In the genomic region with DNA sequence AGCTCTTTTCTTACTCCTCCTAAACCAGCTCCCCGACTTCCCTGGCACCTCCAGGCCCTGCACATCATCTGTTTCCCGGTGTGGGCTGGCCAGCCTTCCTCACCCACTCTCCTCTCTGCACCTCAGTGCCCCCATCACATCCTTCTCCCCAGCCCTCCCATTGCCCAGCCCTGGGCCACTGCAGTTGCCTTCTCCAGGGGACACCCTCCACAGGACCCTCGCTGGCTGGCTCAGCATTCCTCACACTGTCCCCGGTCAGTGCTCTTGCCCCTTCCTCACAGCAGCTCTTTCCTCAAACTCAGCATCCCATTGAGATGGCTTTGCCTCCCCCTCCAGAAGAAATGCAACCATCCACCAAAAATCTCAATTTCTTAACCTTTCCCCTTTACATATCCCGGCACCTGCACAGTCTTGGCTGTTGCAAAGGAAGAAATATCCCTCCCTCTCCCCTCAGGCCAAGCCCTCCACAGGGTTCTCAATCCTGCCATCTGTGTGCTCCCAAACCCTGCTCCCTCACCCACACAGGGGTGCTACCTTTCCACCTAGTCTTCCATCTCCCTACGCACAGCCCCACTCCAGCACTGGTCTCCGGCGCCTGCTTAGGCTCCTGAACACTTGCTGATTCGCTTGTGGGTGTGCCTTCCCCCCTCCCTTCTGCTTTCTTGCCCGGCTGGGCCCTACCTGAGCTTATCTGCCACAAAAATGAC, we compare ENCODE assay signal across 23 cellular contexts. TPM values are rescaled to one million over a fixed set of nuclear protein-coding genes. Genes with fewer than 3 reads are reported as not detected.
A peak's percentile ranks its signal among the peaks of the same experiment; 100 is the strongest.
DNase-seq lines count a peak whose midpoint lies in the region; ATAC-seq, FAIRE-seq and TF ChIP-seq lines count a peak whose summit lies in the region.
"Had no signal": no experiment of that assay in that cellular context is flagged by ENCODE, and none has a peak within 500 bp of the region (broad histone marks: within the 10 kb centered on the region; RNA-seq: fewer than 3 reads in every experiment).

No MANE protein-coding gene starts in this region.

- H4K91ac ChIP-seq in H1 (replicated peaks; ENCODE audit: insufficient read length, low read length), result peak overlapping the region; percentile 58

- H3K4me1 ChIP-seq in HUES6 (ENCODE audit: control insufficient read depth, insufficient read depth, low read length) (peaks cover 59% of the 10 kb centered on the region), H1 (replicated peaks in 1 of 4; ENCODE audit: control insufficient read depth in 3 of 4, insufficient read depth in 4 of 4, low read length in 3 of 4) (peaks cover 15 to 30% (median 20%) of the 10 kb centered on the region in 4 experiments; a peak in 6 of 7 replicates), tibial artery (peaks cover 0 to 37% (median 10%) of the 10 kb centered on the region in 4 donors)

- no peak overlapping the region for H4K5ac ChIP-seq in H1 (ENCODE audit: insufficient read length, low read depth, low read length)

- H3K9ac ChIP-seq in HUES6 (ENCODE audit: low read length) (peak overlapping the region; percentile 52), H1 (replicated peaks in 1 of 4; ENCODE audit: extremely low read depth in 1 of 4, low read depth in 3 of 4, low read length in 3 of 4) (no peak overlapping the region; a peak in 1 of 7 replicates)
- H3K9ac ChIP-seq: BLaER1 had no signal

- H3K79me2 ChIP-seq in H1 (ENCODE audit: control insufficient read depth in 1 of 2, insufficient read depth in 2 of 2, low read length in 2 of 2), result no peaks in the 10 kb centered on the region

- peak overlapping the region; percentile 43; the same call in 1 of the 2 replicates for H3K18ac ChIP-seq in H1 (ENCODE audit: extremely low read depth, low read length)

- CTCF ChIA-PET in H1 (lab: Charles Lee; ENCODE audit: partially characterized antibody), result interaction anchor here (0.7 to 2.2 kb wide), 7 partner anchors 11 to 805 kb away, joined by 3 to 8 read pairs (median 3); no protein-coding TSS in a partner anchor

- H3K56ac ChIP-seq in H1 (replicated peaks; ENCODE audit: insufficient read length, low read depth, low read length), result no peak overlapping the region

- peak overlapping the region; percentile 92 for H2BK5ac ChIP-seq in H1 (ENCODE audit: low read depth, low read length)

- 88% methylated on average over 9 of the region's 10 CpGs; no CpG with 5 or more reads in 1 of the 2 experiments for WGBS in H1 (ENCODE audit: extremely low coverage in 1 of 2, insufficient coverage in 1 of 2, insufficient read length in 1 of 2, insufficient replicate concordance in 2 of 2, low coverage in 1 of 2, low lambda C conversion rate in 2 of 2, missing lambda C conversion rate in 1 of 2), 2 experiments

- POLR2A ChIA-PET in H1 (lab: Charles Lee; ENCODE audit: partially characterized antibody), result interaction anchor here (0.7 to 11.1 kb wide), 9 partner anchors 10 to 112 kb away, joined by 3 to 248 read pairs (median 6); partner anchors contain the start of genes RPL27A and TRIM66

- H3K4me3 Mint-ChIP-seq in nephron progenitor cell, result no peak overlapping the region
- H3K4me3 Mint-ChIP-seq in activated T-helper 2 cell treated with anti-CD3 and anti-CD28 coated beads, Interferon-gamma antibody, Interleukin-2, Interleukin-4, amounts not matched to agents 10 μg/mL and 5 μg/mL and 100 μg/mL, durations not matched to agents 14 hours and 24 hours and 36 hours (ENCODE audit: low read depth), result no peak overlapping the region
- H3K4me3 Mint-ChIP-seq: stimulated activated naive CD8-positive, alpha-beta T cell treated with anti-CD3 and anti-CD28 coated beads, Interleukin-15, Interleukin-2, amounts not matched to agents 100 ng/mL and 50 ng/mL, for 24 hours had no signal

- TF ChIP-seq CTCF in H1 (IDR thresholded peaks at IDR 0.05; ENCODE audit: control extremely low read depth in 1 of 3, insufficient read depth in 1 of 3, low read depth in 1 of 3, low read length in 3 of 3) (no peak), nephron progenitor cell (IDR thresholded peaks at IDR 0.05) (no peak), tibial artery (IDR thresholded peaks at IDR 0.05) (no peak)

- H2BK12ac ChIP-seq in H1 (ENCODE audit: low read depth, low read length), result peak overlapping the region; percentile 97

- no peak for FAIRE-seq in H1 (lab: Jason Lieb, UNC)

- H2BK120ac ChIP-seq in H1 (replicated peaks; ENCODE audit: low read depth, low read length), result no peak overlapping the region

- H3K36me3 Mint-ChIP-seq in nephron progenitor cell (ENCODE audit: low read depth), result peaks cover 46% of the 10 kb centered on the region
- peaks cover 4% of the 10 kb centered on the region for H3K36me3 Mint-ChIP-seq in activated T-helper 2 cell treated with anti-CD3 and anti-CD28 coated beads, Interferon-gamma antibody, Interleukin-2, Interleukin-4, amounts not matched to agents 10 μg/mL and 5 μg/mL and 100 μg/mL, durations not matched to agents 14 hours and 24 hours and 36 hours (ENCODE audit: low read depth)

- H3K36me3 ChIP-seq in HUES6 (ENCODE audit: control insufficient read depth, insufficient read depth, low read length) (peaks cover 16% of the 10 kb centered on the region; the same call in 1 of the 2 replicates), H1 (ENCODE audit: control insufficient read depth in 2 of 4, insufficient read depth in 4 of 4, low read length in 3 of 4) (no peaks in the 10 kb centered on the region; a peak in 2 of 8 replicates), tibial artery (peaks cover 29 to 96% (median 61%) of the 10 kb centered on the region in 3 donors)
- H3K36me3 ChIP-seq: BLaER1 had no signal

- H3K14ac ChIP-seq in H1 (ENCODE audit: insufficient read length), result no peak overlapping the region

- TF ChIP-seq RAD21 in H1 (IDR thresholded peaks at IDR 0.05 in 1 of 2, conservative IDR thresholded peaks at IDR 0.05 in 1 of 2; ENCODE audit: low read depth in 2 of 2, low read length in 2 of 2), result no peak

- peak overlapping the region; percentile 55 for H3K4ac ChIP-seq in H1 (replicated peaks; ENCODE audit: insufficient read length, low read depth, low read length)

- no peak overlapping the region for H2AFZ ChIP-seq in H1 (ENCODE audit: low read length)

- no peak overlapping the region for H3K23ac ChIP-seq in H1 (ENCODE audit: insufficient read length)

- no peaks in the 10 kb centered on the region for H4K20me1 ChIP-seq in H1 (replicated peaks in 1 of 2; ENCODE audit: control insufficient read depth in 1 of 2, insufficient read depth in 2 of 2, low read length in 2 of 2)
- H4K20me1 ChIP-seq: BLaER1 had no signal

- TF ChIP-seq POLR2A in H1 (IDR thresholded peaks at IDR 0.05; ENCODE audit: control extremely low read depth in 1 of 2, low read depth in 2 of 2, low read length in 2 of 2), result no peak

- H3K4me3 ChIP-seq in HUES6 (ENCODE audit: low read depth, low read length) (no peak overlapping the region), H1 (ENCODE audit: extremely low read depth in 1 of 4, insufficient read depth in 2 of 4, low read depth in 3 of 4, low read length in 4 of 4) (no peak overlapping the region), tibial artery (no peak overlapping the region)
- H3K4me3 ChIP-seq: BLaER1 had no signal

- no peaks in the 10 kb centered on the region for H3K79me1 ChIP-seq in H1 (ENCODE audit: low read depth, low read length)

- H3K9me3 Mint-ChIP-seq in nephron progenitor cell, result no peaks in the 10 kb centered on the region
- H3K9me3 Mint-ChIP-seq in activated T-helper 2 cell treated with anti-CD3 and anti-CD28 coated beads, Interferon-gamma antibody, Interleukin-2, Interleukin-4, amounts not matched to agents 10 μg/mL and 5 μg/mL and 100 μg/mL, durations not matched to agents 14 hours and 24 hours and 36 hours, result no peaks in the 10 kb centered on the region
- H3K9me3 Mint-ChIP-seq: stimulated activated naive CD8-positive, alpha-beta T cell treated with anti-CD3 and anti-CD28 coated beads, Interleukin-15, Interleukin-2, amounts not matched to agents 100 ng/mL and 50 ng/mL, for 24 hours had no signal

- no peak for ATAC-seq in GM18861 (IDR thresholded peaks at IDR 0.05; ENCODE audit: unreplicated experiment)

- H3K27ac ChIP-seq in HUES6 (ENCODE audit: low read depth, low read length) (peak overlapping the region; percentile 75; the same call in 1 of the 2 replicates), H1 (ENCODE audit: low read depth, low read length) (peak overlapping the region; percentile 23; the same call in 1 of the 2 replicates), tibial artery (peak overlapping the region; percentile 12 to 93)
- H3K27ac ChIP-seq: BLaER1, epithelial cell of prostate, VCaP had no signal

- H3K4me2 ChIP-seq in H1 (ENCODE audit: insufficient read depth in 1 of 2, low read depth in 2 of 2, low read length in 2 of 2), result peak overlapping the region in 1 of 2 experiments; percentile 35; a peak in 1 of 4 replicates
- H3K4me2 ChIP-seq: BLaER1 had no signal

- TF ChIP-seq EP300 in H1 (IDR thresholded peaks at IDR 0.05; ENCODE audit: borderline replicate concordance in 1 of 2, low read depth in 2 of 2, low read length in 2 of 2), result no peak

- no peaks in the 10 kb centered on the region; the same call in 1 of the 2 replicates for H3K23me2 ChIP-seq in H1 (ENCODE audit: low read depth, low read length)

- H3K27me3 ChIP-seq in HUES6 (ENCODE audit: control insufficient read depth, insufficient read depth, low read length) (no peaks in the 10 kb centered on the region), H1 (replicated peaks in 1 of 4; ENCODE audit: control insufficient read depth in 3 of 4, extremely low read depth in 1 of 4, insufficient read depth in 3 of 4, low read length in 3 of 4) (no peaks in the 10 kb centered on the region), tibial artery (no peaks in the 10 kb centered on the region)
- H3K27me3 ChIP-seq: BLaER1 had no signal

- peak overlapping the region; percentile 97 for H2AK5ac ChIP-seq in H1 (ENCODE audit: low read depth, low read length)

- H3K27me3 Mint-ChIP-seq in nephron progenitor cell (ENCODE audit: low read depth, poor library complexity), result no peaks in the 10 kb centered on the region
- no peaks in the 10 kb centered on the region for H3K27me3 Mint-ChIP-seq in activated T-helper 2 cell treated with anti-CD3 and anti-CD28 coated beads, Interferon-gamma antibody, Interleukin-2, Interleukin-4, amounts not matched to agents 10 μg/mL and 5 μg/mL and 100 μg/mL, durations not matched to agents 14 hours and 24 hours and 36 hours (ENCODE audit: low read depth)
- H3K27me3 Mint-ChIP-seq: stimulated activated naive CD8-positive, alpha-beta T cell treated with anti-CD3 and anti-CD28 coated beads, Interleukin-15, Interleukin-2, amounts not matched to agents 100 ng/mL and 50 ng/mL, for 24 hours had no signal

- peak overlapping the region; percentile 76 for H3K27ac Mint-ChIP-seq in nephron progenitor cell
- no peak overlapping the region for H3K27ac Mint-ChIP-seq in activated T-helper 2 cell treated with anti-CD3 and anti-CD28 coated beads, Interferon-gamma antibody, Interleukin-2, Interleukin-4, amounts not matched to agents 10 μg/mL and 5 μg/mL and 100 μg/mL, durations not matched to agents 14 hours and 24 hours and 36 hours
- H3K27ac Mint-ChIP-seq: stimulated activated naive CD8-positive, alpha-beta T cell treated with anti-CD3 and anti-CD28 coated beads, Interleukin-15, Interleukin-2, amounts not matched to agents 100 ng/mL and 50 ng/mL, for 24 hours had no signal

- intact Hi-C loops in tibial artery (cut with DNase I; ENCODE audit: low total_unique reads), result loop anchor here (10.0 kb wide), 1 partner anchor 63 kb away; no protein-coding TSS in a partner anchor
- intact Hi-C loops in activated T-helper 2 cell treated with anti-CD3 and anti-CD28 coated beads, Interferon-gamma antibody, Interleukin-2, Interleukin-4, amounts not matched to agents 10 μg/mL and 5 μg/mL and 100 μg/mL, durations not matched to agents 14 hours and 24 hours and 36 hours (cut with micrococcal nuclease), result no loop called here

- 0 out of 2 replicates have a peak overlapping the region, but pooled peaks have one; percentile 75 for H4K8ac ChIP-seq in H1 (ENCODE audit: extremely low read depth, insufficient read depth, low read length)

- H3K4me1 Mint-ChIP-seq in nephron progenitor cell, result peaks cover 31% of the 10 kb centered on the region
- H3K4me1 Mint-ChIP-seq in activated T-helper 2 cell treated with anti-CD3 and anti-CD28 coated beads, Interferon-gamma antibody, Interleukin-2, Interleukin-4, amounts not matched to agents 10 μg/mL and 5 μg/mL and 100 μg/mL, durations not matched to agents 14 hours and 24 hours and 36 hours (ENCODE audit: low read depth), result no peaks in the 10 kb centered on the region

- H2BK15ac ChIP-seq in H1 (ENCODE audit: low read length), result peak overlapping the region; percentile 99

- no peaks in the 10 kb centered on the region for H3K9me3 ChIP-seq in HUES6 (ENCODE audit: control insufficient read depth, insufficient read depth, low read depth, low read length)
- H3K9me3 ChIP-seq in H1 (ENCODE audit: insufficient read depth in 2 of 2, low read depth in 1 of 2, low read length in 1 of 2), result no peaks in the 10 kb centered on the region
- H3K9me3 ChIP-seq in tibial artery, result no peaks in the 10 kb centered on the region
- H3K9me3 ChIP-seq: BLaER1 had no signal

- H2BK20ac ChIP-seq in H1 (ENCODE audit: low read length), result peak overlapping the region; percentile 90; the same call in 1 of the 2 replicates

- DNase-seq in H1 (ENCODE audit: low read depth in 1 of 2, low spot score in 2 of 2), result no peak
- no peak for DNase-seq in nephron progenitor cell
- no peak for DNase-seq in tibial artery
- no peak for DNase-seq in activated T-helper 2 cell treated with anti-CD3 and anti-CD28 coated beads, Interferon-gamma antibody, Interleukin-2, Interleukin-4, amounts not matched to agents 10 μg/mL and 5 μg/mL and 100 μg/mL, durations not matched to agents 14 hours and 24 hours and 36 hours (ENCODE audit: low spot score)
- no peak for DNase-seq in foreskin melanocyte
- DNase-seq: activated CD4-positive, alpha-beta T cell treated with anti-CD3 and anti-CD28 coated beads for 48 hours; activated CD8-positive, alpha-beta memory T cell treated with anti-CD3 and anti-CD28 coated beads for 24 hours; activated gamma-delta T cell; cerebellar nuclear complex; GF-D8; left cardiac atrium; NCI-H1092; NCI-H1930; NCI-H526 treated with DMSO at 0.1 percent for 48 hours; SHP77; T-helper 9 cell; trophoblast cell had no signal

RNA-seq across cellular contexts. Expression of gene RPL27A, which starts 19.5 kb away (rescaled TPM):
- 1,756 and 1,761 TPM in 2 replicates for total RNA-seq in H1 (2021; fragmentation: NEBNext Ultra II Directional; extraction: Animal tissue kit (Norgen Biotek cat#: 25700))
- polyA plus RNA-seq in H1 (2011; rRNA removed), result 1,777 and 1,837 TPM in 2 replicates
- polyA plus RNA-seq in H1 (2011; cell fraction: cytosol; rRNA removed), result 2,449 TPM
- 879 TPM for polyA plus RNA-seq in H1 (2011; cell fraction: nucleus; rRNA removed)
- polyA plus RNA-seq in H1 (2012, experiment 1 of 2), result 2,701 to 2,826 TPM (median 2,726 TPM) in 4 replicates
- polyA plus RNA-seq in H1 (2012, experiment 2 of 2), result 37,839 TPM
- polyA plus RNA-seq in H1 (2013, experiment 1 of 2), result 2,237 TPM
- 2,283 TPM for polyA plus RNA-seq in H1 (2013, experiment 2 of 2)
- 410 and 445 TPM in 2 replicates for polyA minus RNA-seq in H1 (2011; rRNA and poly(A)+ RNA removed)
- polyA minus RNA-seq in H1 (2011; cell fraction: cytosol; rRNA and poly(A)+ RNA removed), result 498 TPM
- polyA minus RNA-seq in H1 (2011; cell fraction: nucleus; rRNA and poly(A)+ RNA removed), result 541 TPM
- 749 and 766 TPM in 2 replicates for total RNA-seq in activated T-helper 2 cell treated with anti-CD3 and anti-CD28 coated beads, Interferon-gamma antibody, Interleukin-2, Interleukin-4, amounts not matched to agents 10 μg/mL and 5 μg/mL and 100 μg/mL, durations not matched to agents 14 hours and 24 hours and 36 hours

RNA-seq across cellular contexts. Expression of gene TRIM66, which starts 19.6 kb away (rescaled TPM):
- total RNA-seq in H1 (2021; fragmentation: NEBNext Ultra II Directional; extraction: Animal tissue kit (Norgen Biotek cat#: 25700)), result 3.0 and 3.1 TPM in 2 replicates
- 3.5 and 4.4 TPM in 2 replicates for polyA plus RNA-seq in H1 (2011; rRNA removed)
- 4.7 TPM for polyA plus RNA-seq in H1 (2011; cell fraction: cytosol; rRNA removed)
- 17.7 TPM for polyA plus RNA-seq in H1 (2011; cell fraction: nucleus; rRNA removed)
- 3.2 to 4.1 TPM (median 3.7 TPM) in 4 replicates for polyA plus RNA-seq in H1 (2012, experiment 1 of 2)
- polyA plus RNA-seq in H1 (2012, experiment 2 of 2), result 0.46 TPM
- 2.2 TPM for polyA plus RNA-seq in H1 (2013, experiment 1 of 2)
- polyA plus RNA-seq in H1 (2013, experiment 2 of 2), result 1.5 TPM
- polyA minus RNA-seq in H1 (2011; rRNA and poly(A)+ RNA removed), result 7.1 and 16.9 TPM in 2 replicates
- polyA minus RNA-seq in H1 (2011; cell fraction: cytosol; rRNA and poly(A)+ RNA removed), result 2.7 TPM
- 13.4 TPM for polyA minus RNA-seq in H1 (2011; cell fraction: nucleus; rRNA and poly(A)+ RNA removed)
- total RNA-seq in activated T-helper 2 cell treated with anti-CD3 and anti-CD28 coated beads, Interferon-gamma antibody, Interleukin-2, Interleukin-4, amounts not matched to agents 10 μg/mL and 5 μg/mL and 100 μg/mL, durations not matched to agents 14 hours and 24 hours and 36 hours, result 13.6 and 14.6 TPM in 2 replicates

Comparison
In these comparisons a context has a peak if more than half of its experiments do, and no peak if none do; other contexts are left out.
1. H3K27ac ChIP-seq: peak in every context shown above with its lines; median percentile 75 in HUES6; 52 in tibial artery; 23 in H1.